8 cellular contexts compared by ENCODE assay signal in the genomic region with DNA sequence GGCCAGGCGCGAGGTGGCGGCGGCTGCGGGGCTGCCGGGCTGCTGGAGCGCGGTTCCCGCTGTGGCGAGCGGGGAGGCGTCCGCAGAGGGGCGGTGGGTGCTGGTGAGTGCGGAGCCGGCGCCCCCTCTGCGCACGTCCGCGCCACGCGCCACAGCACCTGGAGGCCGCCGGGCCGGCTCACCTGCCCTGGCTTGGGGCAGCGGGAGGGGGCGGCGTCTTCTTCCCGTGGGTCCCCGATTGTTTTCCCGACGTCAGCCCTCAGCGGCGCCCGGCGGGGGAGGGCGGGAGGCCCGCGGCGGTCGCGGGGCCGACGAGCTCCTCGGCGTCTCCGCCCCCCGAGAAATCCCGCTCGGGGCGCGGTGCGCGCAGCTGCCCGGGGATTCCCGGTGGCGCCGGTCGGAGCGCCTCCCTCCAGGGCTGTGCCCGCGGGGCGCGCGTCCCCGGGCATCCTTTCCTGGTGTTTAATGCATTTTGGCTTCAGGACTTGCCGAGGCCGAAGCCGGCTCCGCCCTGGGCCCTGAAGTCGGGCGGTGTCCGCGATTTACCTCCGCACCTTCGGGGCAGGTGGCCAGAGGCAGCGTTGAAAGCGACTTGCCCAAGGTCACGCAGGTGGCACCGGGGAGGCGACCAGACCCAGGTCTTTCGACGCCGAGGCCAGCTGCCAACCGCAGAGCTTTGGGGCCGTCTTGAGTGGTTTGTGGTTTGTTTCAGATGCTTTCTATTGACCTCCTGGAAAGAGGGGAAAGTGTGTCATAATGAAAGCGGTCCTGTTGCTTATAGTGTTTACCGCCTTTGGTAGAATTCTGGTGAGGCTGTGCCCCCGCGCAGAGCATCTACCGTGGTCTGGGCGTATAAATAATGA. TPM values are rescaled to one million over a fixed set of nuclear protein-coding genes. Genes with fewer than 3 reads are reported as not detected.
A peak's percentile ranks its signal among the peaks of the same experiment; 100 is the strongest.
DNase-seq lines count a peak whose midpoint lies in the region; ATAC-seq and TF ChIP-seq lines count a peak whose summit lies in the region.

No MANE protein-coding gene starts in this region.

- H3K36me3 Mint-ChIP-seq in activated T-helper 17 cell treated with anti-CD3 and anti-CD28 coated beads, Interleukin-2, amount 50 U/mL, for 72 hours (ENCODE audit: low read depth), result peaks cover 10% of the 10 kb centered on the region
- H3K36me3 Mint-ChIP-seq in natural killer cell treated with Interleukin-12 subunit alpha and Interleukin-12 subunit beta and Interleukin-15 and Interleukin-18, amount 100 ng/mL, for 72 hours, result no peaks in the 10 kb centered on the region
- peaks cover 6 to 14% of the 10 kb centered on the region in 2 donors for H3K36me3 Mint-ChIP-seq in stimulated activated naive B cell treated with anti-CD40 and anti-IgM and Interleukin-4, amounts not matched to agents 10 μg/mL and 1 μg/mL and 100 μg/mL, for 72 hours

- H3K27ac Mint-ChIP-seq in activated T-helper 17 cell treated with anti-CD3 and anti-CD28 coated beads, Interleukin-2, amount 50 U/mL, for 72 hours, result peak overlapping the region; percentile 93
- peak overlapping the region; percentile 89 to 95 for H3K27ac Mint-ChIP-seq in natural killer cell treated with Interleukin-12 subunit alpha and Interleukin-12 subunit beta and Interleukin-15 and Interleukin-18, amount 100 ng/mL, for 72 hours
- H3K27ac Mint-ChIP-seq in stimulated activated naive B cell treated with anti-CD40 and anti-IgM and Interleukin-4, amounts not matched to agents 10 μg/mL and 1 μg/mL and 100 μg/mL, for 72 hours, result peak overlapping the region; percentile 99

- peak overlapping the region; percentile 64 for H3K4me2 ChIP-seq in OCI-LY3 (ENCODE audit: low read length)
- peak overlapping the region; percentile 88 for H3K4me2 ChIP-seq in fibroblast of lung (ENCODE audit: extremely low read depth, insufficient read depth, low read length)

- H3K4me1 ChIP-seq in OCI-LY3 (ENCODE audit: low read length), result peaks cover 6% of the 10 kb centered on the region
- peaks cover 3% of the 10 kb centered on the region for H3K4me1 ChIP-seq in fibroblast of lung (ENCODE audit: control insufficient read depth, extremely low read depth, insufficient read depth, low read length)

- H3K4me1 Mint-ChIP-seq in activated T-helper 17 cell treated with anti-CD3 and anti-CD28 coated beads, Interleukin-2, amount 50 U/mL, for 72 hours, result peaks cover 5% of the 10 kb centered on the region
- H3K4me1 Mint-ChIP-seq in natural killer cell treated with Interleukin-12 subunit alpha and Interleukin-12 subunit beta and Interleukin-15 and Interleukin-18, amount 100 ng/mL, for 72 hours (ENCODE audit: low read depth in 2 of 2), result peaks cover 26 to 31% of the 10 kb centered on the region in 2 donors
- peaks cover 19 to 24% of the 10 kb centered on the region in 2 donors for H3K4me1 Mint-ChIP-seq in stimulated activated naive B cell treated with anti-CD40 and anti-IgM and Interleukin-4, amounts not matched to agents 10 μg/mL and 1 μg/mL and 100 μg/mL, for 72 hours

- TF ChIP-seq CTCF in OCI-LY3 (IDR thresholded peaks at IDR 0.05; ENCODE audit: low read depth, low read length), result no peak
- no peak for TF ChIP-seq CTCF in fibroblast of lung (conservative IDR thresholded peaks at IDR 0.05 in 1 of 2, IDR thresholded peaks at IDR 0.05 in 1 of 2; ENCODE audit: low read depth in 1 of 2, low read length in 2 of 2)

- H3K27me3 Mint-ChIP-seq in activated T-helper 17 cell treated with anti-CD3 and anti-CD28 coated beads, Interleukin-2, amount 50 U/mL, for 72 hours, result peaks cover 11% of the 10 kb centered on the region
- peaks cover 8 to 22% of the 10 kb centered on the region in 2 donors for H3K27me3 Mint-ChIP-seq in natural killer cell treated with Interleukin-12 subunit alpha and Interleukin-12 subunit beta and Interleukin-15 and Interleukin-18, amount 100 ng/mL, for 72 hours
- peaks cover 18 to 25% of the 10 kb centered on the region in 2 donors for H3K27me3 Mint-ChIP-seq in stimulated activated naive B cell treated with anti-CD40 and anti-IgM and Interleukin-4, amounts not matched to agents 10 μg/mL and 1 μg/mL and 100 μg/mL, for 72 hours

- no peaks in the 10 kb centered on the region for H3K36me3 ChIP-seq in OCI-LY3 (replicated peaks; ENCODE audit: low read depth, low read length)
- no peaks in the 10 kb centered on the region for H3K36me3 ChIP-seq in fibroblast of lung (ENCODE audit: control insufficient read depth, insufficient read depth, low read length)

- no peaks in the 10 kb centered on the region for H3K79me2 ChIP-seq in OCI-LY3 (ENCODE audit: low read length)
- no peaks in the 10 kb centered on the region for H3K79me2 ChIP-seq in fibroblast of lung (ENCODE audit: control insufficient read depth, insufficient read depth, low read length)

- H4K20me1 ChIP-seq in OCI-LY3 (ENCODE audit: insufficient read depth, low read length) (no peaks in the 10 kb centered on the region; the same call in 1 of the 2 replicates), fibroblast of lung (ENCODE audit: control insufficient read depth, extremely low read depth, insufficient read depth, low read length) (no peaks in the 10 kb centered on the region)

- no peaks in the 10 kb centered on the region for H3K9me3 Mint-ChIP-seq in activated T-helper 17 cell treated with anti-CD3 and anti-CD28 coated beads, Interleukin-2, amount 50 U/mL, for 72 hours
- H3K9me3 Mint-ChIP-seq in natural killer cell treated with Interleukin-12 subunit alpha and Interleukin-12 subunit beta and Interleukin-15 and Interleukin-18, amount 100 ng/mL, for 72 hours, result no peaks in the 10 kb centered on the region
- H3K9me3 Mint-ChIP-seq in stimulated activated naive B cell treated with anti-CD40 and anti-IgM and Interleukin-4, amounts not matched to agents 10 μg/mL and 1 μg/mL and 100 μg/mL, for 72 hours, result peaks cover under 1 to 2% of the 10 kb centered on the region in 2 donors

- H2AFZ ChIP-seq in OCI-LY3 (ENCODE audit: low read depth, low read length) (no peak overlapping the region), fibroblast of lung (ENCODE audit: low read length) (peak overlapping the region; percentile 74)

- peak overlapping the region; percentile 46; the same call in 1 of the 2 replicates for H3K9ac ChIP-seq in OCI-LY3 (ENCODE audit: low read length)
- H3K9ac ChIP-seq in fibroblast of lung (ENCODE audit: insufficient read depth, low read length), result peak overlapping the region; percentile 74

- DNase-seq in AG08396 (ENCODE audit: low spot score) (peak; percentile 74), fibroblast of lung (ENCODE audit: low read depth in 2 of 2) (peak; percentile 52 to 69)
- peak; percentile 90 for DNase-seq in natural killer cell treated with Interleukin-12 subunit alpha and Interleukin-12 subunit beta and Interleukin-15 and Interleukin-18, amount 100 ng/mL, for 72 hours (ENCODE audit: low spot score)
- peak; percentile 79 for DNase-seq in stimulated activated naive B cell treated with anti-CD40 and anti-IgM and Interleukin-4, amounts not matched to agents 10 μg/mL and 1 μg/mL and 100 μg/mL, for 72 hours

- H3K4me3 Mint-ChIP-seq in activated T-helper 17 cell treated with anti-CD3 and anti-CD28 coated beads, Interleukin-2, amount 50 U/mL, for 72 hours, result peak overlapping the region; percentile 85
- peak overlapping the region; percentile 99 for H3K4me3 Mint-ChIP-seq in natural killer cell treated with Interleukin-12 subunit alpha and Interleukin-12 subunit beta and Interleukin-15 and Interleukin-18, amount 100 ng/mL, for 72 hours
- peak overlapping the region; percentile 94 to 95 for H3K4me3 Mint-ChIP-seq in stimulated activated naive B cell treated with anti-CD40 and anti-IgM and Interleukin-4, amounts not matched to agents 10 μg/mL and 1 μg/mL and 100 μg/mL, for 72 hours

- H3K27me3 ChIP-seq in OCI-LY3 (ENCODE audit: low read depth, low read length) (peaks cover 64% of the 10 kb centered on the region), fibroblast of lung (ENCODE audit: control insufficient read depth, insufficient read depth, low read length) (no peaks in the 10 kb centered on the region)

- peak; percentile 58 for ATAC-seq in GM18868 (IDR thresholded peaks at IDR 0.05; ENCODE audit: unreplicated experiment)
- ATAC-seq in HG03097 (IDR thresholded peaks at IDR 0.05; ENCODE audit: low FRiP score, unreplicated experiment), result peak; percentile 47
- ATAC-seq in activated T-helper 17 cell treated with anti-CD3 and anti-CD28 coated beads, Interleukin-2, amount 50 U/mL, for 72 hours (replicated peaks), result peak; percentile 63
- ATAC-seq in natural killer cell treated with Interleukin-12 subunit alpha and Interleukin-12 subunit beta and Interleukin-15 and Interleukin-18, amount 100 ng/mL, for 72 hours, result peak; percentile 69 to 74
- ATAC-seq in stimulated activated naive B cell treated with anti-CD40 and anti-IgM and Interleukin-4, amounts not matched to agents 10 μg/mL and 1 μg/mL and 100 μg/mL, for 72 hours (replicated peaks), result peak; percentile 75 to 77

- H3K9me3 ChIP-seq in OCI-LY3 (ENCODE audit: insufficient read depth, low read length) (no peaks in the 10 kb centered on the region), fibroblast of lung (ENCODE audit: control insufficient read depth, insufficient read depth, low read depth, low read length) (no peaks in the 10 kb centered on the region)

- peak overlapping the region; percentile 74 for H3K4me3 ChIP-seq in OCI-LY3 (ENCODE audit: low read length)
- H3K4me3 ChIP-seq in fibroblast of lung (replicated peaks in 1 of 4; ENCODE audit: control extremely low read depth in 1 of 4, insufficient read depth in 1 of 4, low read depth in 3 of 4, low read length in 4 of 4), result peak overlapping the region; percentile 77 to 88 (median 81)

- H3K27ac ChIP-seq in OCI-LY3 (ENCODE audit: low read length) (no peak overlapping the region), fibroblast of lung (ENCODE audit: insufficient read depth, low read length) (peak overlapping the region; percentile 81)

RNA-seq across cellular contexts. Expression of a gene that starts 0.6 kb away (rescaled TPM):
- total RNA-seq in activated T-helper 17 cell treated with anti-CD3 and anti-CD28 coated beads, Interleukin-2, amount 50 U/mL, for 72 hours, result 10 to 100 TPM in 1 of 2 donors, 1 to 10 TPM in 1; 2.4 to 13.9 TPM
- 9.5 and 14.4 TPM in 2 replicates for total RNA-seq in fibroblast of lung
- polyA plus RNA-seq in fibroblast of lung, result 19.6 and 37.9 TPM in 2 replicates
- polyA plus RNA-seq in fibroblast of lung (2012), result 9.8 and 17.6 TPM in 2 replicates
- polyA minus RNA-seq in fibroblast of lung (ENCODE audit: low replicate concordance), result 2.0 and 6.7 TPM in 2 replicates
- total RNA-seq in natural killer cell treated with Interleukin-12 subunit alpha and Interleukin-12 subunit beta and Interleukin-15 and Interleukin-18, amount 100 ng/mL, for 72 hours, result 1 to 10 TPM; 4.4 to 7.9 TPM
